ENCODE assay signal across 21 cellular contexts in the genomic region with DNA sequence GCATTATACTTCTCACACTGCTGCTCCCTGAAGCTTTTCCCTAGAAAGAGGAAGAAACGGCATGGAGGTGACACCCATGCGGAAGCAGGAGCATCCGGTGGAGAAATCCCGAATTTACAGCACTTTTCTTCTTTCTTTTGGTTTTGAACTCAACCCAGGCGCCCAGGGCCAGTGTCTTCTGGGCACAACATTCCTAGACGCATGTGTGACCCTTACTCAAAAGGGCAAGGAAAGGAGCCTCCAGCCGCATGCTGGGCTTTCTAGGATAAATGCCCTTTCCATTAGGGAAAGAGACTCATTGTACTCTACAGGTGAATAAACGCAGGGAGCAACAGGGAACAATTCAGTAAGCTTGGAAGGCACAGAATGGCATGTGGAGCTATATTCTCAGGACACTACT. TPM values are rescaled to one million over a fixed set of nuclear protein-coding genes. Genes with fewer than 3 reads are reported as not detected.
"Had no signal": no experiment of that assay in that cellular context is flagged by ENCODE, and none has a peak within 500 bp of the region (broad histone marks: within the 10 kb centered on the region; RNA-seq: fewer than 3 reads in every experiment).

No MANE protein-coding gene starts in this region.

- H3K4me1 ChIP-seq: thyroid gland had no signal

- H3K4me3 ChIP-seq: coronary artery, gastrocnemius medialis, ovary, psoas muscle, stomach, thyroid gland had no signal

- H3K27ac ChIP-seq: gastrocnemius medialis, ovary, psoas muscle, thyroid gland had no signal

- FAIRE-seq: kidney had no signal

- H3K36me3 ChIP-seq: gastrocnemius medialis, ovary, thyroid gland had no signal

- DNase-seq: dermis blood vessel endothelial cell; foreskin fibroblast; gastrocnemius medialis; kidney; mesendoderm; midbrain; natural killer cell; ovary; retina; stimulated activated CD4-positive, alpha-beta T cell treated with anti-CD3 and anti-CD28 coated beads, Interleukin-2, amount 100 ng/mL, for 24 hours; stimulated activated CD4-positive, alpha-beta T cell treated with anti-CD3 and anti-CD28 coated beads, Interleukin-4, amount 100 ng/mL, for 24 hours; stimulated activated naive CD4-positive, alpha-beta T cell treated with Interleukin-2 at 50 U/mL for 16 hours; stomach; thyroid gland had no signal

- H3K9me3 ChIP-seq: gastrocnemius medialis, ovary, psoas muscle, stomach, thyroid gland had no signal

- H3K27me3 ChIP-seq: ovary, thyroid gland had no signal

- ATAC-seq: gastrocnemius medialis; left lobe of liver; natural killer cell; psoas muscle; sciatic nerve; stimulated activated effector memory CD8-positive, alpha-beta T cell treated with anti-CD3 and anti-CD28 coated beads, Interleukin-12 subunit alpha, Interleukin-12 subunit beta, amount 100 ng/mL, for 72 hours had no signal

RNA-seq across cellular contexts. Expression of a gene that starts 19.5 kb away (rescaled TPM):
- total RNA-seq: dermis blood vessel endothelial cell, glomerular endothelial cell, lung microvascular endothelial cell, natural killer cell had no signal
